ENCODE assay signal across 14 cellular contexts in genomic region chr4:168839758-168840385, GRCh38.
A peak's percentile ranks its signal among the peaks of the same experiment; 100 is the strongest.
DNase-seq lines count a peak whose midpoint lies in the region; ATAC-seq and TF ChIP-seq lines count a peak whose summit lies in the region.
"Had no signal": no experiment of that assay in that cellular context is flagged by ENCODE, and none has a peak within 500 bp of the region (broad histone marks: within the 10 kb centered on the region; RNA-seq: fewer than 3 reads in every experiment).

No MANE protein-coding gene starts in this region.

- H3K27ac ChIP-seq in RWPE2 (ENCODE audit: poor library complexity, severe bottlenecking) (peak overlapping the region; percentile 79), coronary artery (peak overlapping the region; percentile 95 to 98), spleen (peak overlapping the region in 7 of 8 donors; percentile 5 to 89 (median 85))
- H3K27ac ChIP-seq: BLaER1 had no signal

- no peak for TF ChIP-seq POLR2A in spleen (IDR thresholded peaks at IDR 0.05)

- no peak for DNase-seq in RWPE2 (ENCODE audit: low spot score)
- DNase-seq in coronary artery (ENCODE audit: low spot score), result no peak
- DNase-seq in left lobe of liver (ENCODE audit: low spot score), result no peak
- DNase-seq in spleen, result no peak
- no peak for DNase-seq in GOT3 (lab: John Stamatoyannopoulos, UW)
- DNase-seq in SHP77 treated with DMSO at 0.1 percent for 48 hours (lab: John Stamatoyannopoulos, UW), result no peak
- DNase-seq in NCI-H1436 (lab: John Stamatoyannopoulos, UW), result no peak
- DNase-seq: activated CD8-positive, alpha-beta T cell treated with anti-CD3 and anti-CD28 coated beads for 36 hours; activated naive CD4-positive, alpha-beta T cell treated with anti-CD3 and anti-CD28 coated beads, Interleukin-2, amount 50 U/mL, for 16 hours; effector memory CD8-positive, alpha-beta T cell; head of caudate nucleus; NCI-H2081 treated with DMSO at 0.1 percent for 48 hours had no signal

- H3K4me3 ChIP-seq in RWPE2 (ENCODE audit: severe bottlenecking) (no peak overlapping the region), coronary artery (peak overlapping the region; percentile 54), spleen (no peak overlapping the region)
- H3K4me3 ChIP-seq: BLaER1 had no signal

- H3K4me1 ChIP-seq in RWPE2 (ENCODE audit: insufficient read depth, poor library complexity, severe bottlenecking), result peaks cover 64% of the 10 kb centered on the region
- peaks cover 0 to 42% (median 11%) of the 10 kb centered on the region in 6 donors for H3K4me1 ChIP-seq in spleen
- H3K4me1 ChIP-seq: BLaER1 had no signal

- H3K36me3 ChIP-seq in RWPE2 (ENCODE audit: low read depth) (peaks cover 77% of the 10 kb centered on the region), spleen (no peaks in the 10 kb centered on the region)
- H3K36me3 ChIP-seq: BLaER1 had no signal

- ATAC-seq in RWPE2 (ENCODE audit: low read depth) (no peak), left lobe of liver (peak; percentile 30), HG02642 (IDR thresholded peaks at IDR 0.05; ENCODE audit: poor library complexity, unreplicated experiment) (no peak)
- ATAC-seq: activated CD8-positive, alpha-beta T cell treated with anti-CD3 and anti-CD28 coated beads for 36 hours; effector memory CD8-positive, alpha-beta T cell had no signal

- 30 to 51% (median 43%) methylated on average over 3 of the region's 3 CpGs for WGBS in spleen, 5 donors

- TF ChIP-seq CTCF in RWPE2 (IDR thresholded peaks at IDR 0.05; ENCODE audit: poor library complexity, severe bottlenecking) (no peak), coronary artery (IDR thresholded peaks at IDR 0.05) (no peak), spleen (IDR thresholded peaks at IDR 0.05 in 8 of 11, conservative IDR thresholded peaks at IDR 0.05 in 3 of 11) (no peak)

- intact Hi-C loops in spleen (cut with DNase I; ENCODE audit: low total_unique reads), result no loop called here

- H3K9me3 ChIP-seq in RWPE2 (ENCODE audit: severe bottlenecking) (no peaks in the 10 kb centered on the region), spleen (no peaks in the 10 kb centered on the region)
- H3K9me3 ChIP-seq: BLaER1 had no signal

- H3K27me3 ChIP-seq in RWPE2 (ENCODE audit: insufficient read depth, poor library complexity, severe bottlenecking), result no peaks in the 10 kb centered on the region
- peaks cover 0 to 32% (median 0%) of the 10 kb centered on the region in 7 donors for H3K27me3 ChIP-seq in spleen (replicated peaks in 1 of 7)
- H3K27me3 ChIP-seq: BLaER1 had no signal
